ENCODE assay signal across 1 cellular context in the genomic region with DNA sequence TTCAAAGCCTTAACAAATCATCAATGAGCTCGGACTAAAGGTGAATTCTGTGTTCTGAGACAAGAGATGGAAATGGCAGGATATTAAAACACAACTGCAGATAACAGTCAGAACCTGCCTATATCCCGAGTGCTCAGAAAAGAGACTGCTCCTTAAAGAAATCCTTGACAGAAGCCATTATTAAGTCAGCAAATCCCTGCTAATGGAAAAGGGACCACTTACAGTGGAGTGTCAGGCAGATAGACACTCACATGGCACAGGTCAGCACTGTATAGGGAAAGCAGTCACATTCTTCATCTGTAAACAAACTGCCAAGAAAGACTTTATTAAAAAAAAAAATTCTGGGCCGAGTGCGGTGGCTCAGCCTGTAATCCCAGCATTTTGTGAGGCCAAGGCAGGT.
TF ChIP-seq lines count a peak whose summit lies in the region.

No MANE protein-coding gene starts in this region.

TF ChIP-seq in GM23338, 12 proteins besides CTCF, POLR2A, EP300 and RAD21 (continued from another document):
- TF ChIP-seq, protein P1, sequence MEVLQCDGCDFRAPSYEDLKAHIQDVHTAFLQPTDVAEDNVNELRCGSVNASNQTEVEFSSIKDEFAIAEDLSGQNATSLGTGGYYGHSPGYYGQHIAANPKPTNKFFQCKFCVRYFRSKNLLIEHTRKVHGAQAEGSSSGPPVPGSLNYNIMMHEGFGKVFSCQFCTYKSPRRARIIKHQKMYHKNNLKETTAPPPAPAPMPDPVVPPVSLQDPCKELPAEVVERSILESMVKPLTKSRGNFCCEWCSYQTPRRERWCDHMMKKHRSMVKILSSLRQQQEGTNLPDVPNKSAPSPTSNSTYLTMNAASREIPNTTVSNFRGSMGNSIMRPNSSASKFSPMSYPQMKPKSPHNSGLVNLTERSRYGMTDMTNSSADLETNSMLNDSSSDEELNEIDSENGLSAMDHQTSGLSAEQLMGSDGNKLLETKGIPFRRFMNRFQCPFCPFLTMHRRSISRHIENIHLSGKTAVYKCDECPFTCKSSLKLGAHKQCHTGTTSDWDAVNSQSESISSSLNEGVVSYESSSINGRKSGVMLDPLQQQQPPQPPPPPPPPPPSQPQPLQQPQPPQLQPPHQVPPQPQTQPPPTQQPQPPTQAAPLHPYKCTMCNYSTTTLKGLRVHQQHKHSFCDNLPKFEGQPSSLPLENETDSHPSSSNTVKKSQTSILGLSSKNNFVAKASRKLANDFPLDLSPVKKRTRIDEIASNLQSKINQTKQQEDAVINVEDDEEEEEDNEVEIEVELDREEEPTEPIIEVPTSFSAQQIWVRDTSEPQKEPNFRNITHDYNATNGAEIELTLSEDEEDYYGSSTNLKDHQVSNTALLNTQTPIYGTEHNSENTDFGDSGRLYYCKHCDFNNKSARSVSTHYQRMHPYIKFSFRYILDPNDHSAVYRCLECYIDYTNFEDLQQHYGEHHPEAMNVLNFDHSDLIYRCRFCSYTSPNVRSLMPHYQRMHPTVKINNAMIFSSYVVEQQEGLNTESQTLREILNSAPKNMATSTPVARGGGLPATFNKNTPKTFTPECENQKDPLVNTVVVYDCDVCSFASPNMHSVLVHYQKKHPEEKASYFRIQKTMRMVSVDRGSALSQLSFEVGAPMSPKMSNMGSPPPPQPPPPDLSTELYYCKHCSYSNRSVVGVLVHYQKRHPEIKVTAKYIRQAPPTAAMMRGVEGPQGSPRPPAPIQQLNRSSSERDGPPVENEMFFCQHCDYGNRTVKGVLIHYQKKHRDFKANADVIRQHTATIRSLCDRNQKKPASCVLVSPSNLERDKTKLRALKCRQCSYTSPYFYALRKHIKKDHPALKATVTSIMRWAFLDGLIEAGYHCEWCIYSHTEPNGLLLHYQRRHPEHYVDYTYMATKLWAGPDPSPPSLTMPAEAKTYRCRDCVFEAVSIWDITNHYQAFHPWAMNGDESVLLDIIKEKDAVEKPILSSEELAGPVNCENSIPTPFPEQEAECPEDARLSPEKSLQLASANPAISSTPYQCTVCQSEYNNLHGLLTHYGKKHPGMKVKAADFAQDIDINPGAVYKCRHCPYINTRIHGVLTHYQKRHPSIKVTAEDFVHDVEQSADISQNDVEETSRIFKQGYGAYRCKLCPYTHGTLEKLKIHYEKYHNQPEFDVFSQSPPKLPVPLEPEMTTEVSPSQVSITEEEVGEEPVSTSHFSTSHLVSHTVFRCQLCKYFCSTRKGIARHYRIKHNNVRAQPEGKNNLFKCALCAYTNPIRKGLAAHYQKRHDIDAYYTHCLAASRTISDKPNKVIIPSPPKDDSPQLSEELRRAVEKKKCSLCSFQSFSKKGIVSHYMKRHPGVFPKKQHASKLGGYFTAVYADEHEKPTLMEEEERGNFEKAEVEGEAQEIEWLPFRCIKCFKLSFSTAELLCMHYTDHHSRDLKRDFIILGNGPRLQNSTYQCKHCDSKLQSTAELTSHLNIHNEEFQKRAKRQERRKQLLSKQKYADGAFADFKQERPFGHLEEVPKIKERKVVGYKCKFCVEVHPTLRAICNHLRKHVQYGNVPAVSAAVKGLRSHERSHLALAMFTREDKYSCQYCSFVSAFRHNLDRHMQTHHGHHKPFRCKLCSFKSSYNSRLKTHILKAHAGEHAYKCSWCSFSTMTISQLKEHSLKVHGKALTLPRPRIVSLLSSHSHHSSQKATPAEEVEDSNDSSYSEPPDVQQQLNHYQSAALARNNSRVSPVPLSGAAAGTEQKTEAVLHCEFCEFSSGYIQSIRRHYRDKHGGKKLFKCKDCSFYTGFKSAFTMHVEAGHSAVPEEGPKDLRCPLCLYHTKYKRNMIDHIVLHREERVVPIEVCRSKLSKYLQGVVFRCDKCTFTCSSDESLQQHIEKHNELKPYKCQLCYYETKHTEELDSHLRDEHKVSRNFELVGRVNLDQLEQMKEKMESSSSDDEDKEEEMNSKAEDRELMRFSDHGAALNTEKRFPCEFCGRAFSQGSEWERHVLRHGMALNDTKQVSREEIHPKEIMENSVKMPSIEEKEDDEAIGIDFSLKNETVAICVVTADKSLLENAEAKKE (CRISPR knock-in tag; IDR thresholded peaks at IDR 0.05) = no peak
- TF ChIP-seq POLR2AphosphoS5 (IDR thresholded peaks at IDR 0.05; ENCODE audit: low read depth) (no peak), EZH2phosphoT487 (IDR thresholded peaks at IDR 0.05; ENCODE audit: unreplicated experiment) (no peak), CREB1 (CRISPR knock-in tag; IDR thresholded peaks at IDR 0.05; ENCODE audit: low read depth) (no peak), STAT1 (IDR thresholded peaks at IDR 0.05; ENCODE audit: unreplicated experiment) (no peak), JUNB (IDR thresholded peaks at IDR 0.05; ENCODE audit: unreplicated experiment) (no peak), ZNF331 (CRISPR knock-in tag; IDR thresholded peaks at IDR 0.05; ENCODE audit: low read depth) (no peak), NANOG (IDR thresholded peaks at IDR 0.05; ENCODE audit: borderline replicate concordance) (no peak), ZNF114 (CRISPR knock-in tag; IDR thresholded peaks at IDR 0.05) (no peak)
- TF ChIP-seq, protein P2, sequence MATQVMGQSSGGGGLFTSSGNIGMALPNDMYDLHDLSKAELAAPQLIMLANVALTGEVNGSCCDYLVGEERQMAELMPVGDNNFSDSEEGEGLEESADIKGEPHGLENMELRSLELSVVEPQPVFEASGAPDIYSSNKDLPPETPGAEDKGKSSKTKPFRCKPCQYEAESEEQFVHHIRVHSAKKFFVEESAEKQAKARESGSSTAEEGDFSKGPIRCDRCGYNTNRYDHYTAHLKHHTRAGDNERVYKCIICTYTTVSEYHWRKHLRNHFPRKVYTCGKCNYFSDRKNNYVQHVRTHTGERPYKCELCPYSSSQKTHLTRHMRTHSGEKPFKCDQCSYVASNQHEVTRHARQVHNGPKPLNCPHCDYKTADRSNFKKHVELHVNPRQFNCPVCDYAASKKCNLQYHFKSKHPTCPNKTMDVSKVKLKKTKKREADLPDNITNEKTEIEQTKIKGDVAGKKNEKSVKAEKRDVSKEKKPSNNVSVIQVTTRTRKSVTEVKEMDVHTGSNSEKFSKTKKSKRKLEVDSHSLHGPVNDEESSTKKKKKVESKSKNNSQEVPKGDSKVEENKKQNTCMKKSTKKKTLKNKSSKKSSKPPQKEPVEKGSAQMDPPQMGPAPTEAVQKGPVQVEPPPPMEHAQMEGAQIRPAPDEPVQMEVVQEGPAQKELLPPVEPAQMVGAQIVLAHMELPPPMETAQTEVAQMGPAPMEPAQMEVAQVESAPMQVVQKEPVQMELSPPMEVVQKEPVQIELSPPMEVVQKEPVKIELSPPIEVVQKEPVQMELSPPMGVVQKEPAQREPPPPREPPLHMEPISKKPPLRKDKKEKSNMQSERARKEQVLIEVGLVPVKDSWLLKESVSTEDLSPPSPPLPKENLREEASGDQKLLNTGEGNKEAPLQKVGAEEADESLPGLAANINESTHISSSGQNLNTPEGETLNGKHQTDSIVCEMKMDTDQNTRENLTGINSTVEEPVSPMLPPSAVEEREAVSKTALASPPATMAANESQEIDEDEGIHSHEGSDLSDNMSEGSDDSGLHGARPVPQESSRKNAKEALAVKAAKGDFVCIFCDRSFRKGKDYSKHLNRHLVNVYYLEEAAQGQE (IDR thresholded peaks at IDR 0.05; ENCODE audit: unreplicated experiment) = no peak
- TF ChIP-seq, protein P3, sequence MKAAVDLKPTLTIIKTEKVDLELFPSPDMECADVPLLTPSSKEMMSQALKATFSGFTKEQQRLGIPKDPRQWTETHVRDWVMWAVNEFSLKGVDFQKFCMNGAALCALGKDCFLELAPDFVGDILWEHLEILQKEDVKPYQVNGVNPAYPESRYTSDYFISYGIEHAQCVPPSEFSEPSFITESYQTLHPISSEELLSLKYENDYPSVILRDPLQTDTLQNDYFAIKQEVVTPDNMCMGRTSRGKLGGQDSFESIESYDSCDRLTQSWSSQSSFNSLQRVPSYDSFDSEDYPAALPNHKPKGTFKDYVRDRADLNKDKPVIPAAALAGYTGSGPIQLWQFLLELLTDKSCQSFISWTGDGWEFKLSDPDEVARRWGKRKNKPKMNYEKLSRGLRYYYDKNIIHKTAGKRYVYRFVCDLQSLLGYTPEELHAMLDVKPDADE (IDR thresholded peaks at IDR 0.05) = no peak
